In genomic region chr17:12407495-12407894, GRCh38 we compare ENCODE assay signal across 23 cellular contexts.
"Had no signal": no experiment of that assay in that cellular context is flagged by ENCODE, and none has a peak within 500 bp of the region (broad histone marks: within the 10 kb centered on the region; RNA-seq: fewer than 3 reads in every experiment).

No MANE protein-coding gene starts in this region.

- DNase-seq: activated CD8-positive, alpha-beta memory T cell treated with anti-CD3 and anti-CD28 coated beads, Interleukin-2, amount 50 U/mL, for 48 hours; activated naive CD4-positive, alpha-beta T cell; activated naive CD8-positive, alpha-beta T cell treated with anti-CD3 and anti-CD28 coated beads for 36 hours; activated T-cell treated with anti-CD3 and anti-CD28 coated beads, Interleukin-2, amount 50 U/mL, for 4 hours; cerebellar nuclear complex; foreskin melanocyte; hypothalamus; naive thymus-derived CD8-positive, alpha-beta T cell; ovary; stimulated activated CD4-positive, alpha-beta T cell treated with anti-CD3 and anti-CD28 coated beads, Interleukin-12 subunit alpha, Interleukin-12 subunit beta, amount 100 ng/mL, for 4 hours; stimulated activated CD4-positive, alpha-beta T cell treated with anti-CD3 and anti-CD28 coated beads, Interleukin-4, amount 100 ng/mL, for 4 hours; stimulated activated naive CD8-positive, alpha-beta T cell treated with anti-CD3 and anti-CD28 coated beads, Interleukin-15, Interleukin-2, amounts not matched to agents 100 U/mL and 50 U/mL, for 24 hours; T-helper 9 cell; uterus had no signal

- H3K4me1 ChIP-seq: prostate gland, tibial nerve, uterus had no signal

- H3K4me3 Mint-ChIP-seq: activated naive CD8-positive, alpha-beta T cell treated with anti-CD3 and anti-CD28 coated beads for 36 hours; activated T-cell treated with anti-CD3 and anti-CD28 coated beads, Interleukin-2, amount 50 U/mL, for 4 hours; memory B cell; naive thymus-derived CD8-positive, alpha-beta T cell had no signal

- ATAC-seq: activated T-cell treated with anti-CD3 and anti-CD28 coated beads, Interleukin-2, amount 50 U/mL, for 4 hours; naive thymus-derived CD8-positive, alpha-beta T cell; stimulated activated naive CD8-positive, alpha-beta T cell treated with anti-CD3 and anti-CD28 coated beads, Interleukin-15, Interleukin-2, amounts not matched to agents 100 U/mL and 50 U/mL, for 24 hours had no signal

- H3K4me3 ChIP-seq: coronary artery, ovary, prostate gland, right atrium auricular region, tibial nerve, uterus had no signal

- FAIRE-seq: bronchial epithelial cell had no signal

- H3K27me3 ChIP-seq: neutrophil, ovary, right atrium auricular region, tibial nerve, uterus had no signal

- H3K27me3 Mint-ChIP-seq: activated naive CD8-positive, alpha-beta T cell treated with anti-CD3 and anti-CD28 coated beads for 36 hours; memory B cell; naive thymus-derived CD8-positive, alpha-beta T cell had no signal

- H3K36me3 ChIP-seq: neutrophil, ovary, prostate gland, right atrium auricular region, tibial nerve, uterus had no signal

- H3K36me3 Mint-ChIP-seq: activated naive CD8-positive, alpha-beta T cell treated with anti-CD3 and anti-CD28 coated beads for 36 hours; memory B cell; naive thymus-derived CD8-positive, alpha-beta T cell had no signal

- H3K4me1 Mint-ChIP-seq: activated naive CD8-positive, alpha-beta T cell treated with anti-CD3 and anti-CD28 coated beads for 36 hours; memory B cell; naive thymus-derived CD8-positive, alpha-beta T cell had no signal

- H3K27ac Mint-ChIP-seq: activated naive CD8-positive, alpha-beta T cell treated with anti-CD3 and anti-CD28 coated beads for 36 hours; activated T-helper 2 cell treated with anti-CD3 and anti-CD28 coated beads, Interferon-gamma antibody, Interleukin-2, Interleukin-4, amounts not matched to agents 10 μg/mL and 5 μg/mL and 100 μg/mL, durations not matched to agents 14 hours and 24 hours and 36 hours; memory B cell; naive thymus-derived CD8-positive, alpha-beta T cell had no signal

- H3K27ac ChIP-seq: epithelial cell of prostate, neutrophil, ovary, prostate gland, right atrium auricular region, tibial nerve had no signal

- H3K9me3 Mint-ChIP-seq: memory B cell had no signal

- H3K9me3 ChIP-seq: neutrophil, ovary, prostate gland, right atrium auricular region, uterus had no signal
